In the genomic region with DNA sequence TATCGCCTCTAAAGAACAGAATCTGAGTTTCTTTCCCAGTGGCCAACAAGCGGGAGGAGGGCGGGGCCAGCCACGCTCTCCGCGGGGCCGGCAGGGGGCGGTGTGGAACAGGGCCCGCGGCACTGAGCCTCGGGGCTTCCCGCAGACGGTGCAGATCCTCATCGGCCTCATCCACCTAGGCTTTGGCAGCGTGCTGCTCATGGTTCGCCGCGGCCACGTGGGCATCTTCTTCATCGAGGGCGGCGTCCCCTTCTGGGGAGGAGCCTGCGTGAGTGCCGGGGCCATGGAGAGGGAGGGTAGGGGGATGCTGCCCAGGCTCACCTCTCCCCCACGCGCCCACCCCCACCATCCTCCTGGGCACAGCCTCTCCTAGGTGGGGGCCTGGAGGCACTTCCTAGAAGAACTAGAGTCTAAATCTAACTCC, we compare ENCODE assay signal across 1 cellular context.
TF ChIP-seq lines count a peak whose summit lies in the region.

No MANE protein-coding gene starts in this region.

TF ChIP-seq in WTC11, 78 proteins besides CTCF, POLR2A, EP300 and RAD21 (continued from another document):
- TF ChIP-seq, protein P1, sequence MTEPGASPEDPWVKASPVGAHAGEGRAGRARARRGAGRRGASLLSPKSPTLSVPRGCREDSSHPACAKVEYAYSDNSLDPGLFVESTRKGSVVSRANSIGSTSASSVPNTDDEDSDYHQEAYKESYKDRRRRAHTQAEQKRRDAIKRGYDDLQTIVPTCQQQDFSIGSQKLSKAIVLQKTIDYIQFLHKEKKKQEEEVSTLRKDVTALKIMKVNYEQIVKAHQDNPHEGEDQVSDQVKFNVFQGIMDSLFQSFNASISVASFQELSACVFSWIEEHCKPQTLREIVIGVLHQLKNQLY (CRISPR knock-in tag; IDR thresholded peaks at IDR 0.05) = no peak
- TF ChIP-seq, protein P2, sequence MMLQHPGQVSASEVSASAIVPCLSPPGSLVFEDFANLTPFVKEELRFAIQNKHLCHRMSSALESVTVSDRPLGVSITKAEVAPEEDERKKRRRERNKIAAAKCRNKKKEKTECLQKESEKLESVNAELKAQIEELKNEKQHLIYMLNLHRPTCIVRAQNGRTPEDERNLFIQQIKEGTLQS (CRISPR knock-in tag; conservative IDR thresholded peaks at IDR 0.05) = no peak
- peak; percentile 32; the same call in 1 of the 2 replicates for TF ChIP-seq NR2C2 (CRISPR knock-in tag; IDR thresholded peaks at IDR 0.05)
- TF ChIP-seq, protein P3, sequence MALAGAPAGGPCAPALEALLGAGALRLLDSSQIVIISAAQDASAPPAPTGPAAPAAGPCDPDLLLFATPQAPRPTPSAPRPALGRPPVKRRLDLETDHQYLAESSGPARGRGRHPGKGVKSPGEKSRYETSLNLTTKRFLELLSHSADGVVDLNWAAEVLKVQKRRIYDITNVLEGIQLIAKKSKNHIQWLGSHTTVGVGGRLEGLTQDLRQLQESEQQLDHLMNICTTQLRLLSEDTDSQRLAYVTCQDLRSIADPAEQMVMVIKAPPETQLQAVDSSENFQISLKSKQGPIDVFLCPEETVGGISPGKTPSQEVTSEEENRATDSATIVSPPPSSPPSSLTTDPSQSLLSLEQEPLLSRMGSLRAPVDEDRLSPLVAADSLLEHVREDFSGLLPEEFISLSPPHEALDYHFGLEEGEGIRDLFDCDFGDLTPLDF (CRISPR knock-in tag; IDR thresholded peaks at IDR 0.05) = peak; percentile 72; the same call in 1 of the 2 replicates
- 0 out of 2 replicates have a peak, but pooled peaks have one; percentile 43 for TF ChIP-seq TP53 (CRISPR knock-in tag; IDR thresholded peaks at IDR 0.05)
- TF ChIP-seq, protein P4, sequence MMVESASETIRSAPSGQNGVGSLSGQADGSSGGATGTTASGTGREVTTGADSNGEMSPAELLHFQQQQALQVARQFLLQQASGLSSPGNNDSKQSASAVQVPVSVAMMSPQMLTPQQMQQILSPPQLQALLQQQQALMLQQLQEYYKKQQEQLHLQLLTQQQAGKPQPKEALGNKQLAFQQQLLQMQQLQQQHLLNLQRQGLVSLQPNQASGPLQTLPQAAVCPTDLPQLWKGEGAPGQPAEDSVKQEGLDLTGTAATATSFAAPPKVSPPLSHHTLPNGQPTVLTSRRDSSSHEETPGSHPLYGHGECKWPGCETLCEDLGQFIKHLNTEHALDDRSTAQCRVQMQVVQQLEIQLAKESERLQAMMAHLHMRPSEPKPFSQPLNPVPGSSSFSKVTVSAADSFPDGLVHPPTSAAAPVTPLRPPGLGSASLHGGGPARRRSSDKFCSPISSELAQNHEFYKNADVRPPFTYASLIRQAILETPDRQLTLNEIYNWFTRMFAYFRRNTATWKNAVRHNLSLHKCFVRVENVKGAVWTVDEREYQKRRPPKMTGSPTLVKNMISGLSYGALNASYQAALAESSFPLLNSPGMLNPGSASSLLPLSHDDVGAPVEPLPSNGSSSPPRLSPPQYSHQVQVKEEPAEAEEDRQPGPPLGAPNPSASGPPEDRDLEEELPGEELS (CRISPR knock-in tag; IDR thresholded peaks at IDR 0.05) = peak; percentile 74
- TF ChIP-seq TCF7 (CRISPR knock-in tag; IDR thresholded peaks at IDR 0.05; ENCODE audit: low read depth) = peak; percentile 85; the same call in 1 of the 2 replicates
- TF ChIP-seq, protein P5, sequence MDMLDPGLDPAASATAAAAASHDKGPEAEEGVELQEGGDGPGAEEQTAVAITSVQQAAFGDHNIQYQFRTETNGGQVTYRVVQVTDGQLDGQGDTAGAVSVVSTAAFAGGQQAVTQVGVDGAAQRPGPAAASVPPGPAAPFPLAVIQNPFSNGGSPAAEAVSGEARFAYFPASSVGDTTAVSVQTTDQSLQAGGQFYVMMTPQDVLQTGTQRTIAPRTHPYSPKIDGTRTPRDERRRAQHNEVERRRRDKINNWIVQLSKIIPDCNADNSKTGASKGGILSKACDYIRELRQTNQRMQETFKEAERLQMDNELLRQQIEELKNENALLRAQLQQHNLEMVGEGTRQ (CRISPR knock-in tag; IDR thresholded peaks at IDR 0.05) = peak; percentile 66
- no peak for TF ChIP-seq ZBTB21 (CRISPR knock-in tag; IDR thresholded peaks at IDR 0.05; ENCODE audit: borderline replicate concordance)
- no peak for TF ChIP-seq ZNF396 (CRISPR knock-in tag; IDR thresholded peaks at IDR 0.05; ENCODE audit: borderline replicate concordance)
- TF ChIP-seq TEAD1 (CRISPR knock-in tag; IDR thresholded peaks at IDR 0.05) = 0 out of 2 replicates have a peak, but pooled peaks have one; percentile 69
- TF ChIP-seq ESRRA (CRISPR knock-in tag; IDR thresholded peaks at IDR 0.05; ENCODE audit: borderline replicate concordance) = peak; percentile 92
- TF ChIP-seq, protein P6, sequence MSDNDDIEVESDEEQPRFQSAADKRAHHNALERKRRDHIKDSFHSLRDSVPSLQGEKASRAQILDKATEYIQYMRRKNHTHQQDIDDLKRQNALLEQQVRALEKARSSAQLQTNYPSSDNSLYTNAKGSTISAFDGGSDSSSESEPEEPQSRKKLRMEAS (CRISPR knock-in tag; IDR thresholded peaks at IDR 0.05) = peak; percentile 93
- TF ChIP-seq, protein P7, sequence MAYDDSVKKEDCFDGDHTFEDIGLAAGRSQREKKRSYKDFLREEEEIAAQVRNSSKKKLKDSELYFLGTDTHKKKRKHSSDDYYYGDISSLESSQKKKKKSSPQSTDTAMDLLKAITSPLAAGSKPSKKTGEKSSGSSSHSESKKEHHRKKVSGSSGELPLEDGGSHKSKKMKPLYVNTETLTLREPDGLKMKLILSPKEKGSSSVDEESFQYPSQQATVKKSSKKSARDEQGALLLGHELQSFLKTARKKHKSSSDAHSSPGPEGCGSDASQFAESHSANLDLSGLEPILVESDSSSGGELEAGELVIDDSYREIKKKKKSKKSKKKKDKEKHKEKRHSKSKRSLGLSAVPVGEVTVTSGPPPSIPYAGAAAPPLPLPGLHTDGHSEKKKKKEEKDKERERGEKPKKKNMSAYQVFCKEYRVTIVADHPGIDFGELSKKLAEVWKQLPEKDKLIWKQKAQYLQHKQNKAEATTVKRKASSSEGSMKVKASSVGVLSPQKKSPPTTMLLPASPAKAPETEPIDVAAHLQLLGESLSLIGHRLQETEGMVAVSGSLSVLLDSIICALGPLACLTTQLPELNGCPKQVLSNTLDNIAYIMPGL (CRISPR knock-in tag; IDR thresholded peaks at IDR 0.05) = peak; percentile 76
